12 cellular contexts compared by ENCODE assay signal in the genomic region with DNA sequence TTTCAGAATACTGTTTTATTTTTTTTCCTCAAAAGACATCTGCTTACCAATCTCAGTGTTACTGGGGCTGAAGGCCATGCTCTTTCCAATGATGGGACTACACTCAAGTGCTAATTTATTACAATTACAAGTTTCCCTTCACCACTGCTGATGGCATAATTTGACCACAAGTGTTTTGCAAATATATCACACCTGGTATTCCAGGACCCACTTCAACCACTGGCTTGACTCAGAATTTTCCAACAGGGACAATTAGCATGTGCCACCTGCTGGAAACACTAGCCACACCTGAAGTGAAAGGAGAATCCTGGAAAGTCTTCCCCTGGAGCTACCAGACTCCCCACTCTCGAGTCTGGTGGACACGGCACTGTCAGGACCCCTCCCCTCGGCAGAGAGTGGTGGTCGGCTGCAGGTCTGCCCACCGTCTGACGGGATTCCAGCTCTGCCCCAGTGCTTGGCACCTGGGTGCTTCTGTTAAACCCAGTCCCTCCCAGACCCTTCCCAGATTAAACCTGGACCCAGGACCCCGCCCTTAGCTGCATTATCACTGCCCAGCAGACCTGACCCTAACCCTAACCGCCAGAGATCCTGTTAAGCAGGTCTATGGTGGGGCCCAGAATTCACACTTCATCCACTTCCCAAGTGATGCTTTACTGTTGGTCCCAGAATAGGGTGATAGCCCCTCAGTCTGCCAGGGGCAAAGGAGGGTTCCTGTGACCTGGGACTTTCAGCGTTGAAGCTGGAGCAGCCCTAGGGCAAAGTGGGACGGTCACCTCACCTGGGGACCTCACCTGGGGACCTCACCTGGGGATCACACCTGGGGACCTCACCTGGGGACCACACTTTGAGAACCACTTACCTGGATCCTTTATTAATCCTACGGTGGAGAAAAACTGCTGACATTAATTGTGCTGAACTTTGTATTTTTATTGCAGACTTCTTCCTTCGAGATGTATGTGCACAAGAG. TPM values are rescaled to one million over a fixed set of nuclear protein-coding genes. Genes with fewer than 3 reads are reported as not detected.
DNase-seq lines count a peak whose midpoint lies in the region; ATAC-seq lines count a peak whose summit lies in the region.
"Had no signal": no experiment of that assay in that cellular context is flagged by ENCODE, and none has a peak within 500 bp of the region (broad histone marks: within the 10 kb centered on the region; RNA-seq: fewer than 3 reads in every experiment).

No MANE protein-coding gene starts in this region.

- H3K4me1 Mint-ChIP-seq in activated CD4-positive, alpha-beta memory T cell treated with anti-CD3 and anti-CD28 coated beads, Interleukin-2, amount 10 ng/mL, durations not matched to agents 7 days and 5 days, result peaks cover 86% of the 10 kb centered on the region
- H3K4me1 Mint-ChIP-seq in natural killer cell treated with Interleukin-12 subunit alpha and Interleukin-12 subunit beta and Interleukin-15 and Interleukin-18, amount 100 ng/mL, for 72 hours (ENCODE audit: low read depth in 2 of 2), result peaks cover 70 to 82% of the 10 kb centered on the region in 2 donors

- H3K4me3 Mint-ChIP-seq in activated CD4-positive, alpha-beta memory T cell treated with anti-CD3 and anti-CD28 coated beads, Interleukin-2, amount 10 ng/mL, durations not matched to agents 7 days and 5 days, result peak overlapping the region; percentile 57
- peak overlapping the region; percentile 64 for H3K4me3 Mint-ChIP-seq in natural killer cell treated with Interleukin-12 subunit alpha and Interleukin-12 subunit beta and Interleukin-15 and Interleukin-18, amount 100 ng/mL, for 72 hours

- no peak for ATAC-seq in natural killer cell treated with Interleukin-12 subunit alpha and Interleukin-12 subunit beta and Interleukin-15 and Interleukin-18, amount 100 ng/mL, for 72 hours
- no peak for ATAC-seq in GM21526 (IDR thresholded peaks at IDR 0.05; ENCODE audit: low FRiP score, unreplicated experiment)
- ATAC-seq in GM18861 (IDR thresholded peaks at IDR 0.05; ENCODE audit: unreplicated experiment), result no peak

- CTCF ChIA-PET in activated CD4-positive, alpha-beta memory T cell treated with anti-CD3 and anti-CD28 coated beads, Interleukin-2, amount 10 ng/mL, durations not matched to agents 7 days and 5 days (lab: Charles Lee), result no interaction called here

- peak; percentile 3 for DNase-seq in NCI-H2227 (lab: John Stamatoyannopoulos, UW; ENCODE audit: unreplicated experiment)
- no peak for DNase-seq in NCI-H2227 treated with DMSO at 0.1 percent for 48 hours (lab: John Stamatoyannopoulos, UW)
- peak; percentile 87 for DNase-seq in NCI-H146 (lab: John Stamatoyannopoulos, UW)
- no peak for DNase-seq in activated CD4-positive, alpha-beta memory T cell treated with anti-CD3 and anti-CD28 coated beads, Interleukin-2, amount 10 ng/mL, durations not matched to agents 7 days and 5 days
- DNase-seq in natural killer cell treated with Interleukin-12 subunit alpha and Interleukin-12 subunit beta and Interleukin-15 and Interleukin-18, amount 100 ng/mL, for 72 hours (ENCODE audit: low spot score), result no peak
- no peak for DNase-seq in epidermal melanocyte (ENCODE audit: insufficient read length, low spot score)
- DNase-seq: EL, stomach had no signal

- peaks cover 31% of the 10 kb centered on the region for H3K36me3 Mint-ChIP-seq in activated CD4-positive, alpha-beta memory T cell treated with anti-CD3 and anti-CD28 coated beads, Interleukin-2, amount 10 ng/mL, durations not matched to agents 7 days and 5 days (ENCODE audit: low read depth)
- peaks cover 5% of the 10 kb centered on the region for H3K36me3 Mint-ChIP-seq in natural killer cell treated with Interleukin-12 subunit alpha and Interleukin-12 subunit beta and Interleukin-15 and Interleukin-18, amount 100 ng/mL, for 72 hours

- H3K9me3 Mint-ChIP-seq in activated CD4-positive, alpha-beta memory T cell treated with anti-CD3 and anti-CD28 coated beads, Interleukin-2, amount 10 ng/mL, durations not matched to agents 7 days and 5 days, result peaks cover 6% of the 10 kb centered on the region
- peaks cover 6% of the 10 kb centered on the region for H3K9me3 Mint-ChIP-seq in natural killer cell treated with Interleukin-12 subunit alpha and Interleukin-12 subunit beta and Interleukin-15 and Interleukin-18, amount 100 ng/mL, for 72 hours

- peaks cover 6% of the 10 kb centered on the region for H3K27me3 Mint-ChIP-seq in activated CD4-positive, alpha-beta memory T cell treated with anti-CD3 and anti-CD28 coated beads, Interleukin-2, amount 10 ng/mL, durations not matched to agents 7 days and 5 days
- no peaks in the 10 kb centered on the region for H3K27me3 Mint-ChIP-seq in natural killer cell treated with Interleukin-12 subunit alpha and Interleukin-12 subunit beta and Interleukin-15 and Interleukin-18, amount 100 ng/mL, for 72 hours

- H3K27ac Mint-ChIP-seq in activated CD4-positive, alpha-beta memory T cell treated with anti-CD3 and anti-CD28 coated beads, Interleukin-2, amount 10 ng/mL, durations not matched to agents 7 days and 5 days, result peak overlapping the region; percentile 92
- H3K27ac Mint-ChIP-seq in natural killer cell treated with Interleukin-12 subunit alpha and Interleukin-12 subunit beta and Interleukin-15 and Interleukin-18, amount 100 ng/mL, for 72 hours, result peak overlapping the region; percentile 30 to 72

- POLR2A ChIA-PET in activated CD4-positive, alpha-beta memory T cell treated with anti-CD3 and anti-CD28 coated beads, Interleukin-2, amount 10 ng/mL, durations not matched to agents 7 days and 5 days (lab: Charles Lee), result interaction anchor here (0.5 to 2.6 kb wide), 3 partner anchors 9 to 19 kb away, joined by 3 to 12 read pairs (median 3); no protein-coding TSS in a partner anchor

RNA-seq across cellular contexts. Expression of a gene that starts 17.6 kb away (rescaled TPM):
- 10 to 100 TPM; 97.2 to 99.3 TPM for total RNA-seq in activated CD4-positive, alpha-beta memory T cell treated with anti-CD3 and anti-CD28 coated beads, Interleukin-2, amount 10 ng/mL, durations not matched to agents 7 days and 5 days
- total RNA-seq in natural killer cell treated with Interleukin-12 subunit alpha and Interleukin-12 subunit beta and Interleukin-15 and Interleukin-18, amount 100 ng/mL, for 72 hours, result 10 to 100 TPM in 1 of 2 donors, 1 to 10 TPM in 1; 6.9 to 11.7 TPM

RNA-seq across cellular contexts. Expression of a gene that starts 29.0 kb away (rescaled TPM):
- not detected for total RNA-seq in activated CD4-positive, alpha-beta memory T cell treated with anti-CD3 and anti-CD28 coated beads, Interleukin-2, amount 10 ng/mL, durations not matched to agents 7 days and 5 days
- total RNA-seq in natural killer cell treated with Interleukin-12 subunit alpha and Interleukin-12 subunit beta and Interleukin-15 and Interleukin-18, amount 100 ng/mL, for 72 hours, result not detected
- total RNA-seq: lower leg skin, omental fat pad, stomach had no signal

Comparison
In these comparisons a context has a peak if more than half of its experiments do, and no peak if none do; other contexts are left out.
1. DNase-seq: peak in NCI-H2227 (single experiment) and NCI-H146 (single experiment); none in NCI-H2227 treated with DMSO at 0.1 percent for 48 hours (single experiment), activated CD4-positive, alpha-beta memory T cell treated with anti-CD3 and anti-CD28 coated beads, Interleukin-2, amount 10 ng/mL, durations not matched to agents 7 days and 5 days (single experiment), natural killer cell treated with Interleukin-12 subunit alpha and Interleukin-12 subunit beta and Interleukin-15 and Interleukin-18, amount 100 ng/mL, for 72 hours (single experiment) and epidermal melanocyte (single experiment).
2. RNA of a gene that starts 17.6 kb away (total RNA-seq): 97.2 to 99.3 TPM in activated CD4-positive, alpha-beta memory T cell treated with anti-CD3 and anti-CD28 coated beads, Interleukin-2, amount 10 ng/mL, durations not matched to agents 7 days and 5 days; 6.9 to 11.7 TPM in natural killer cell treated with Interleukin-12 subunit alpha and Interleukin-12 subunit beta and Interleukin-15 and Interleukin-18, amount 100 ng/mL, for 72 hours; every median in the first group is over 4 times any median in the second.